ENCODE assay signal across 17 cellular contexts in the genomic region with DNA sequence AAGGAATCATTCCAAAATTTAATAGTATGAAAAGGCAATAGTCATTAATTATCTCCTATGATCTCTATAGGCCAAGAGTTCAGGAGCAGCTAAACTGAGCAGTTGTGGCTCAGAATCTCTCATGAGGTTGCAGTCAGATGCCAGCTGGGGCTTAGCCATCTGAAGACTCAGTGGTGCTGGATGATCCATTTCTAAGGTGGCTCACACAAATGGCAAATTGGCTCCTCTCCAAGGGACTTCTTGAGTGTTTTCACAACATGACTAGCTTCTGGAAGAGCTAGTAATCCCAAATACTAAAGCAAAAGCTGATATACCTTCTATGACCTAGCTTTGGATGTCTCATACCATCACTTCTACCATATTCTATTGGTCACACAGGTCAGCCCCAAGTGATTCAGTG.
A peak's percentile ranks its signal among the peaks of the same experiment; 100 is the strongest.
DNase-seq lines count a peak whose midpoint lies in the region; ATAC-seq, FAIRE-seq and TF ChIP-seq lines count a peak whose summit lies in the region.
"Had no signal": no experiment of that assay in that cellular context is flagged by ENCODE, and none has a peak within 500 bp of the region (broad histone marks: within the 10 kb centered on the region; RNA-seq: fewer than 3 reads in every experiment).

No MANE protein-coding gene starts in this region.

- H2BK120ac ChIP-seq in H1 (replicated peaks; ENCODE audit: low read depth, low read length): no peak overlapping the region

- H3K9me3 ChIP-seq in GM23248 (ENCODE audit: low read depth) (no peaks in the 10 kb centered on the region), H1 (ENCODE audit: insufficient read depth in 2 of 2, low read depth in 1 of 2, low read length in 1 of 2) (peaks cover 0 to 4% of the 10 kb centered on the region in 2 experiments; a peak in 1 of 4 replicates), keratinocyte (ENCODE audit: control insufficient read depth, low read depth, low read length) (no peaks in the 10 kb centered on the region)
- H3K9me3 ChIP-seq: HAP-1 had no signal

- in situ Hi-C loops in GM23248 (cut with MboI): no loop called here

- no peaks in the 10 kb centered on the region for H3K9me2 ChIP-seq in GM23248 (ENCODE audit: insufficient read depth)

- no peak for FAIRE-seq in H1 (lab: Jason Lieb, UNC)
- FAIRE-seq in keratinocyte (lab: Jason Lieb, UNC): peak; percentile 58
- FAIRE-seq: A204.1, G401.6, GM12891 had no signal

- TF ChIP-seq RAD21 in H1 (IDR thresholded peaks at IDR 0.05 in 1 of 2, conservative IDR thresholded peaks at IDR 0.05 in 1 of 2; ENCODE audit: low read depth in 2 of 2, low read length in 2 of 2): no peak

- H2AK5ac ChIP-seq in H1 (ENCODE audit: low read depth, low read length): no peak overlapping the region

- H4K20me1 ChIP-seq in GM23248 (ENCODE audit: insufficient read depth): no peaks in the 10 kb centered on the region
- no peaks in the 10 kb centered on the region for H4K20me1 ChIP-seq in H1 (replicated peaks in 1 of 2; ENCODE audit: control insufficient read depth in 1 of 2, insufficient read depth in 2 of 2, low read length in 2 of 2)
- H4K20me1 ChIP-seq in keratinocyte (ENCODE audit: control insufficient read depth, extremely low read depth, insufficient read depth, low read length): no peaks in the 10 kb centered on the region

- no peak for TF ChIP-seq EP300 in H1 (IDR thresholded peaks at IDR 0.05; ENCODE audit: borderline replicate concordance in 1 of 2, low read depth in 2 of 2, low read length in 2 of 2)

- POLR2A ChIA-PET in H1 (lab: Charles Lee; ENCODE audit: partially characterized antibody): no interaction called here

- no peak overlapping the region for H3K23ac ChIP-seq in H1 (ENCODE audit: insufficient read length)

- H3K4me3 ChIP-seq in GM23248 (no peak overlapping the region), H1 (ENCODE audit: extremely low read depth in 1 of 4, insufficient read depth in 2 of 4, low read depth in 3 of 4, low read length in 4 of 4) (no peak overlapping the region), keratinocyte (ENCODE audit: control insufficient read depth in 2 of 3, extremely low read depth in 1 of 3, insufficient read depth in 2 of 3, low read depth in 1 of 3, low read length in 3 of 3) (no peak overlapping the region)
- H3K4me3 ChIP-seq: HAP-1 had no signal

- no peak overlapping the region for H3K56ac ChIP-seq in H1 (replicated peaks; ENCODE audit: insufficient read length, low read depth, low read length)

- no peak for ATAC-seq in HG03039 (IDR thresholded peaks at IDR 0.05; ENCODE audit: unreplicated experiment)
- no peak for ATAC-seq in natural killer cell treated with Interleukin-12 subunit alpha and Interleukin-12 subunit beta and Interleukin-15 and Interleukin-18, amount 100 ng/mL, for 72 hours

- H2BK12ac ChIP-seq in H1 (ENCODE audit: low read depth, low read length): no peak overlapping the region

- no peak overlapping the region for H3K18ac ChIP-seq in H1 (ENCODE audit: extremely low read depth, low read length)

- TF ChIP-seq CTCF in H1 (IDR thresholded peaks at IDR 0.05; ENCODE audit: control extremely low read depth in 1 of 3, insufficient read depth in 1 of 3, low read depth in 1 of 3, low read length in 3 of 3) (no peak), keratinocyte (optimal IDR thresholded peaks at IDR 0.05 in 1 of 3, IDR thresholded peaks at IDR 0.05 in 1 of 3, conservative IDR thresholded peaks at IDR 0.05 in 1 of 3; ENCODE audit: extremely low read depth in 1 of 3, insufficient read depth in 2 of 3, low read length in 3 of 3) (no peak)

- no peak overlapping the region for H3K4me3 Mint-ChIP-seq in natural killer cell treated with Interleukin-12 subunit alpha and Interleukin-12 subunit beta and Interleukin-15 and Interleukin-18, amount 100 ng/mL, for 72 hours
- H3K4me3 Mint-ChIP-seq: B cell; CD4-positive, alpha-beta T cell had no signal

- H3K27me3 Mint-ChIP-seq in natural killer cell treated with Interleukin-12 subunit alpha and Interleukin-12 subunit beta and Interleukin-15 and Interleukin-18, amount 100 ng/mL, for 72 hours: peaks cover 2 to 3% of the 10 kb centered on the region in 2 donors
- H3K27me3 Mint-ChIP-seq: B cell; CD4-positive, alpha-beta T cell had no signal

- H3K4me1 Mint-ChIP-seq in natural killer cell treated with Interleukin-12 subunit alpha and Interleukin-12 subunit beta and Interleukin-15 and Interleukin-18, amount 100 ng/mL, for 72 hours (ENCODE audit: low read depth in 2 of 2): no peaks in the 10 kb centered on the region
- H3K4me1 Mint-ChIP-seq: B cell had no signal

- H3K4ac ChIP-seq in H1 (replicated peaks; ENCODE audit: insufficient read length, low read depth, low read length): no peak overlapping the region

- dilution Hi-C loops in keratinocyte (cut with MboI; ENCODE audit: extremely low pct_ligation_motif_present, low sequenced_read_pairs): no loop called here

- no peaks in the 10 kb centered on the region for H3K9me1 ChIP-seq in keratinocyte (ENCODE audit: control insufficient read depth, extremely low read depth, insufficient read depth, low read length)

- H3K36me3 Mint-ChIP-seq in natural killer cell treated with Interleukin-12 subunit alpha and Interleukin-12 subunit beta and Interleukin-15 and Interleukin-18, amount 100 ng/mL, for 72 hours: no peaks in the 10 kb centered on the region

- H2BK15ac ChIP-seq in H1 (ENCODE audit: low read length): no peak overlapping the region

- no peak overlapping the region for H4K91ac ChIP-seq in H1 (replicated peaks; ENCODE audit: insufficient read length, low read length)

- no peak overlapping the region for H2BK20ac ChIP-seq in H1 (ENCODE audit: low read length)

- no peaks in the 10 kb centered on the region for H3K27me3 ChIP-seq in GM23248 (replicated peaks; ENCODE audit: insufficient read depth)
- H3K27me3 ChIP-seq in H1 (replicated peaks in 1 of 4; ENCODE audit: control insufficient read depth in 3 of 4, extremely low read depth in 1 of 4, insufficient read depth in 3 of 4, low read length in 3 of 4): no peaks in the 10 kb centered on the region
- H3K27me3 ChIP-seq in keratinocyte (ENCODE audit: control insufficient read depth, extremely low read depth, insufficient read depth, low read length): no peaks in the 10 kb centered on the region

- peaks cover 5% of the 10 kb centered on the region for H3F3A ChIP-seq in GM23248 (ENCODE audit: insufficient read depth)

- H3K9ac ChIP-seq in GM23248: no peak overlapping the region
- H3K9ac ChIP-seq in H1 (replicated peaks in 1 of 4; ENCODE audit: extremely low read depth in 1 of 4, low read depth in 3 of 4, low read length in 3 of 4): no peak overlapping the region
- no peak overlapping the region for H3K9ac ChIP-seq in keratinocyte (ENCODE audit: control insufficient read depth, extremely low read depth, insufficient read depth, low read length)

- peak overlapping the region; percentile 68; the same call in 1 of the 2 replicates for H4K8ac ChIP-seq in H1 (ENCODE audit: extremely low read depth, insufficient read depth, low read length)

- peak; percentile 50 for DNase-seq in GM23248
- DNase-seq in NCI-H69 (lab: John Stamatoyannopoulos, UW): peak; percentile 14
- DNase-seq in H1 (ENCODE audit: low read depth in 1 of 2, low spot score in 2 of 2): no peak
- no peak for DNase-seq in keratinocyte (ENCODE audit: low read depth, low spot score)
- DNase-seq in GM19238 (ENCODE audit: insufficient read length, low spot score): no peak
- DNase-seq in natural killer cell treated with Interleukin-12 subunit alpha and Interleukin-12 subunit beta and Interleukin-15 and Interleukin-18, amount 100 ng/mL, for 72 hours (ENCODE audit: low spot score): no peak
- DNase-seq: C1 segment of cervical spinal cord; CD4-positive, alpha-beta T cell; DMS79; EL; GOT3 had no signal

- H3K36me3 ChIP-seq in GM23248 (ENCODE audit: low read depth): no peaks in the 10 kb centered on the region
- no peaks in the 10 kb centered on the region for H3K36me3 ChIP-seq in H1 (ENCODE audit: control insufficient read depth in 2 of 4, insufficient read depth in 4 of 4, low read length in 3 of 4)
- no peaks in the 10 kb centered on the region for H3K36me3 ChIP-seq in keratinocyte (ENCODE audit: control insufficient read depth in 2 of 2, extremely low read depth in 1 of 2, insufficient read depth in 2 of 2, low read length in 2 of 2)
- H3K36me3 ChIP-seq: HAP-1 had no signal

- no peak overlapping the region for H3K14ac ChIP-seq in H1 (ENCODE audit: insufficient read length)

- H3K27ac ChIP-seq in GM23248: no peak overlapping the region
- H3K27ac ChIP-seq in H1 (ENCODE audit: low read depth, low read length): no peak overlapping the region
- no peak overlapping the region for H3K27ac ChIP-seq in keratinocyte (ENCODE audit: control insufficient read depth, insufficient read depth, low read length)

- H2BK5ac ChIP-seq in H1 (ENCODE audit: low read depth, low read length): no peak overlapping the region

- H3K79me1 ChIP-seq in H1 (ENCODE audit: low read depth, low read length): no peaks in the 10 kb centered on the region

- H4K5ac ChIP-seq in H1 (ENCODE audit: insufficient read length, low read depth, low read length): no peak overlapping the region

- no peaks in the 10 kb centered on the region for H3K79me2 ChIP-seq in GM23248 (ENCODE audit: insufficient read depth)
- H3K79me2 ChIP-seq in H1 (ENCODE audit: control insufficient read depth in 1 of 2, insufficient read depth in 2 of 2, low read length in 2 of 2): no peaks in the 10 kb centered on the region
- no peaks in the 10 kb centered on the region for H3K79me2 ChIP-seq in keratinocyte (ENCODE audit: control insufficient read depth, insufficient read depth, low read length)

- peaks cover 4% of the 10 kb centered on the region for H3K9me3 Mint-ChIP-seq in natural killer cell treated with Interleukin-12 subunit alpha and Interleukin-12 subunit beta and Interleukin-15 and Interleukin-18, amount 100 ng/mL, for 72 hours

- no peak overlapping the region for H3K27ac Mint-ChIP-seq in natural killer cell treated with Interleukin-12 subunit alpha and Interleukin-12 subunit beta and Interleukin-15 and Interleukin-18, amount 100 ng/mL, for 72 hours
- H3K27ac Mint-ChIP-seq: B cell; CD4-positive, alpha-beta T cell had no signal

- H3K23me2 ChIP-seq in H1 (ENCODE audit: low read depth, low read length): no peaks in the 10 kb centered on the region

- peaks cover 8% of the 10 kb centered on the region for H3K4me1 ChIP-seq in GM23248 (ENCODE audit: insufficient read depth)
- no peaks in the 10 kb centered on the region for H3K4me1 ChIP-seq in H1 (replicated peaks in 1 of 4; ENCODE audit: control insufficient read depth in 3 of 4, insufficient read depth in 4 of 4, low read length in 3 of 4)
- H3K4me1 ChIP-seq in keratinocyte (ENCODE audit: control insufficient read depth, extremely low read depth, insufficient read depth, low read length): peaks cover 8% of the 10 kb centered on the region
- H3K4me1 ChIP-seq: HAP-1 had no signal

- H2AFZ ChIP-seq in GM23248 (no peak overlapping the region), H1 (ENCODE audit: low read length) (no peak overlapping the region), keratinocyte (ENCODE audit: control insufficient read depth, low read length) (no peak overlapping the region)

- TF ChIP-seq POLR2A in H1 (IDR thresholded peaks at IDR 0.05; ENCODE audit: control extremely low read depth in 1 of 2, low read depth in 2 of 2, low read length in 2 of 2): no peak

- CTCF ChIA-PET in H1 (lab: Charles Lee; ENCODE audit: partially characterized antibody): interaction anchor here (0.9 to 1.3 kb wide), 2 partner anchors 15 to 334 kb away, joined by 3 read pairs; no protein-coding TSS in a partner anchor

- no peak overlapping the region for H3K4me2 ChIP-seq in GM23248 (ENCODE audit: unreplicated experiment)
- H3K4me2 ChIP-seq in H1 (ENCODE audit: insufficient read depth in 1 of 2, low read depth in 2 of 2, low read length in 2 of 2): no peak overlapping the region
- H3K4me2 ChIP-seq in keratinocyte (ENCODE audit: control insufficient read depth, extremely low read depth, insufficient read depth, low read depth, low read length): no peak overlapping the region

Comparison
In these comparisons a context has a peak if more than half of its experiments do, and no peak if none do; other contexts are left out.
1. DNase-seq: peak in GM23248 (single experiment) and NCI-H69 (single experiment); none in H1 (0 of 2), keratinocyte (single experiment), GM19238 (single experiment) and natural killer cell treated with Interleukin-12 subunit alpha and Interleukin-12 subunit beta and Interleukin-15 and Interleukin-18, amount 100 ng/mL, for 72 hours (single experiment).